Comparison of ENCODE assay signal across 9 cellular contexts in the genomic region with DNA sequence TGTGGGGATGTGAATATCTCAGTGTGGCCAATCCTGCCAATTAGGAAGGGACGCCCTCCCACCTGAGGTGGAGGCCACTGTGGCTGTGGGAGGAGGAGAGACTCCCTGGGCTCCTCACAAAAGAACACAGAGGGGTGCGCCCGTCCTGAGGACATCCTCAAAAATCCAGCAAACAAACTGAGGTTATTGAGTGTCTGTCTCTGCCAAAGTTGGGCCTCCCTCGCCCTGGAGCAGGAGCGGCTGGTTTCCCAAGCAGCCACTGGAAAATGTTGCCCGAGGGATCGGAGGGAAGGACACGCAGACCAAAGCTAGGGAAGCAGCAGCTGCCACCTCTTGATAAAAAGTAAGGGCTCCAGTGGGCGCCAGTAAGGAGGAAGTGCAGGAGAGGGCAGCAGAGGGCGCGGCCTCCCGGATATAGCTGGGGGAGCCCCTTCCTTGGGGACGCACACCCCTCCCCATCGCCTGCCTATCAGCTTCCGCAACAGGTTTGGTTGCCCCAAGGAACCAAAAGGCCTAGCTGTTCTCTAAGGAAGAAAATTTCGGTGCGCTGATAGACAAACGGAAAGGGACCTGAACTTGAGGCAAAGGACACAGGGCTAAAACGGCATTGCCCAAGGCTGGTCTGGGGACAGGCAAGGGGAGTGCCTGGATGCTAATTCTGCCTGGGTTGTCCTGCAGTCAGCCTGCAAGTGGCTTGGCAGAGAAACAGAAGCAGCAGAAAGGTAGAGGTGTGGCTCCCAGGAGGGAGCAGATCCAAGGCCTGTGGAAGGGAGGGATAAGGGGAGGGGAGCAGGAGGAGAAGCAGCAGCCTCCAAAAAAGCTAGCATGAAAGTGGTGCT. TPM values are rescaled to one million over a fixed set of nuclear protein-coding genes. Genes with fewer than 3 reads are reported as not detected.
A peak's percentile ranks its signal among the peaks of the same experiment; 100 is the strongest.
DNase-seq lines count a peak whose midpoint lies in the region; ATAC-seq and TF ChIP-seq lines count a peak whose summit lies in the region.
"Had no signal": no experiment of that assay in that cellular context is flagged by ENCODE, and none has a peak within 500 bp of the region (broad histone marks: within the 10 kb centered on the region; RNA-seq: fewer than 3 reads in every experiment).

No MANE protein-coding gene starts in this region.

- H4K20me1 ChIP-seq in hepatocyte (ENCODE audit: insufficient read depth, poor library complexity, severe bottlenecking): no peaks in the 10 kb centered on the region

- no peak for ATAC-seq in HG03432 (IDR thresholded peaks at IDR 0.05; ENCODE audit: unreplicated experiment)
- ATAC-seq in GM21786 (IDR thresholded peaks at IDR 0.05; ENCODE audit: unreplicated experiment): no peak
- no peak for ATAC-seq in HG02970 (IDR thresholded peaks at IDR 0.05; ENCODE audit: low FRiP score, unreplicated experiment)

- H3K27ac Mint-ChIP-seq in Calu3 (ENCODE audit: unreplicated experiment): no peak overlapping the region

- no peaks in the 10 kb centered on the region for H3K9me3 ChIP-seq in hepatocyte (ENCODE audit: low read depth)

- H3K27ac ChIP-seq in hepatocyte: no peak overlapping the region

- no peaks in the 10 kb centered on the region for H3K36me3 ChIP-seq in hepatocyte (replicated peaks; ENCODE audit: insufficient read depth, low read depth)

- no peaks in the 10 kb centered on the region for H3K9me3 Mint-ChIP-seq in Calu3 (ENCODE audit: low read depth, unreplicated experiment)

- no peaks in the 10 kb centered on the region for H3K4me1 ChIP-seq in hepatocyte (ENCODE audit: insufficient read depth)

- CTCF ChIA-PET in Calu3 (lab: Charles Lee): no interaction called here

- H3K4me3 Mint-ChIP-seq in Calu3 (ENCODE audit: low read depth, unreplicated experiment): no peak overlapping the region

- WGBS in hepatocyte (ENCODE audit: low lambda C conversion rate, missing lambda C conversion rate): 7% methylated on average over 19 of the region's 19 CpGs

- no peaks in the 10 kb centered on the region for H3K9me2 ChIP-seq in hepatocyte (replicated peaks; ENCODE audit: insufficient read depth)

- no TSS peak for BruUV-seq in Calu3 (replicated peaks; lab: Mats Ljungman, UMichigan)

- H3K27me3 Mint-ChIP-seq in Calu3 (ENCODE audit: unreplicated experiment): peaks cover 96% of the 10 kb centered on the region

- intact Hi-C loops in Calu3 (cut with micrococcal nuclease; ENCODE audit: unreplicated experiment): loop anchor here (5.0 kb wide), 1 partner anchor 334 kb away; no protein-coding TSS in a partner anchor

- no peak overlapping the region for H3K4me3 ChIP-seq in hepatocyte

- H3K4me2 ChIP-seq in hepatocyte: no peak overlapping the region

- no peaks in the 10 kb centered on the region for H3K36me3 Mint-ChIP-seq in Calu3 (ENCODE audit: insufficient read depth, unreplicated experiment)

- TF ChIP-seq CTCF in Calu3 (IDR thresholded peaks at IDR 0.05; ENCODE audit: unreplicated experiment) (no peak), GM12874 (IDR thresholded peaks at IDR 0.05; ENCODE audit: insufficient read depth, low read depth, low read length) (0 out of 2 replicates have a peak, but pooled peaks have one; percentile 6), hepatocyte (IDR thresholded peaks at IDR 0.05; ENCODE audit: poor library complexity) (peak; percentile 4)

- no peak overlapping the region for H2AFZ ChIP-seq in hepatocyte

- no peaks in the 10 kb centered on the region for H3K79me2 ChIP-seq in hepatocyte

- no peaks in the 10 kb centered on the region for H3K4me1 Mint-ChIP-seq in Calu3 (ENCODE audit: low read depth, unreplicated experiment)

- H3K27me3 ChIP-seq in hepatocyte: peaks cover 95% of the 10 kb centered on the region

- DNase-seq in Calu3 (peak; percentile 10), NCI-H69 (lab: John Stamatoyannopoulos, UW) (peak; percentile 89), hepatocyte (ENCODE audit: low spot score) (no peak)
- no peak for DNase-seq in stimulated activated CD4-positive, alpha-beta T cell treated with anti-CD3 and anti-CD28 coated beads, Interleukin-4, amount 100 ng/mL, for 24 hours

RNA-seq across cellular contexts. Expression of gene GRIK3, which starts 1.7 kb away (rescaled TPM):
- total RNA-seq in Calu3 (2022): not detected in 2 replicates
- total RNA-seq in hepatocyte: under 0.01 TPM in 1 of 2 replicates, not detected in the other
- polyA plus RNA-seq in hepatocyte: not detected in 2 replicates
- total RNA-seq: glomerular endothelial cell had no signal

Comparison
In these comparisons a context has a peak if more than half of its experiments do, and no peak if none do; other contexts are left out.
1. DNase-seq: peak in Calu3 (single experiment) and NCI-H69 (single experiment); none in hepatocyte (single experiment) and stimulated activated CD4-positive, alpha-beta T cell treated with anti-CD3 and anti-CD28 coated beads, Interleukin-4, amount 100 ng/mL, for 24 hours (single experiment).